In the genomic region with DNA sequence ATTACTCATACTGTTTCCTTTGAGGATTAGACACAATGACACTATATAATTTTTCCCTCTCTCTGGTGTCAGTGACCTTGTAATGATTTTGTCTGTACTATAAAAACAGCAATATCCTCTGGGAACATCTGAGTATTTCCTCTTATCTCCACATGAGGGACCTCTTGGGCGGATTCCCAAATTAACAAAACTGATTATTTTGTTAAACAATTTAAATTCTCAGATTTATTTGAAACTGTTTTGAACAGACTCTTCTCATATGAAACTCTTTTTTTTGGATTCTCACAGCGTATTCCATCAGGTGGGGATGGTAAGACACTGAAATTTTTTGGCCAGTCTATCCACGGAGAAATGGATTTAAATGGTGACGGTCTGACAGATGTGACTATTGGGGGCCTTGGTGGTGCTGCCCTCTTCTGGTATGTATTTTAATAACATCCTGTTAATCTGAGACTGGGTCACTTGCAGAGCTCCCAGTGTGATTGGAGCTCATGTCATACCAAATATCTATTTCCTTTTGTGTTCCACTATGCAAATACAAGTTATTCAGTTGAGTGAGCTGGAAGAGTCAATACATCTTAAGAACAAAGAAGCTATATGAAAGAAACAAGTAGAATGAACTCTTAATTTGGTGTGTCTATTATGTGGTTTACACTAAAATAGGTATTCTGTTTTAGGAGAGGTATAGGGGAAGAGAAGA, we compare ENCODE assay signal across 8 cellular contexts.
DNase-seq lines count a peak whose midpoint lies in the region; ATAC-seq lines count a peak whose summit lies in the region.

No MANE protein-coding gene starts in this region.

- H3K4me3 ChIP-seq in skeletal muscle satellite cell (ENCODE audit: low read length) = peak overlapping the region; percentile 67

- H3K4me2 ChIP-seq in skeletal muscle satellite cell (ENCODE audit: low read length) = peak overlapping the region; percentile 87

- peak; percentile 67 for DNase-seq in SIG-M5 treated with dmso at 0.1 percent for 504 hours (lab: John Stamatoyannopoulos, UW; ENCODE audit: unreplicated experiment)
- DNase-seq in SIG-M5 (lab: John Stamatoyannopoulos, UW) = no peak
- DNase-seq in NCI-H1092 (lab: John Stamatoyannopoulos, UW) = peak; percentile 18
- DNase-seq in SW480 (ENCODE audit: low spot score) = peak; percentile 58
- peak; percentile 86 for DNase-seq in astrocyte of the hippocampus (ENCODE audit: low read depth, low spot score)
- peak; percentile 36 to 78 for DNase-seq in hippocampal formation (lab: John Stamatoyannopoulos, UW)

- peak; percentile 100 for ATAC-seq in HG02678 (IDR thresholded peaks at IDR 0.05; ENCODE audit: unreplicated experiment)

- H3K36me3 ChIP-seq in skeletal muscle satellite cell (ENCODE audit: insufficient read depth, low read length) = no peaks in the 10 kb centered on the region

- H3K27me3 ChIP-seq in skeletal muscle satellite cell (ENCODE audit: control insufficient read depth, insufficient read depth, low read length) = no peaks in the 10 kb centered on the region

- H3K9ac ChIP-seq in skeletal muscle satellite cell (ENCODE audit: low read depth, low read length) = peak overlapping the region; percentile 68

- H3K4me1 ChIP-seq in skeletal muscle satellite cell (ENCODE audit: control insufficient read depth, insufficient read depth, low read length) = peaks cover 3% of the 10 kb centered on the region

- no peaks in the 10 kb centered on the region for H3K9me3 ChIP-seq in skeletal muscle satellite cell (replicated peaks; ENCODE audit: low read length)
